In the genomic region with DNA sequence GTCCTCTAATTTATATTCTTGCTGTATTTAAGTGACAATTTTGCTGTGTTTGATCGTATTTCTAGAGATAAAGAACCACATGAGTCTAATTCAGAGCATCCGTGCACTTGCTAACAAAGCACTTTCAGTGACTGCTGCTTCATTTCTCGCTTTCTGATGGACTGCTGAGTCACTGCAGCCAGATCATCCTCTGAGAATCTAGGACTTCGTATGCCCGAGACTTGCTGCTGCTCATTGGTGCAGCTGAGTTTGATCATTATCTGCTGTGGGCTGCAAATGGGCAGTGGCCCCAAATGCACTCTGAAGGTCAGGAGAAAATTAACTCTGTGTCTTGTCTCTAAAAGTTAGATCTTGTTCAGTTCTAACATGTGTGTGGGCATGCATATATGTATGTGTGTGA, we compare ENCODE assay signal across 14 cellular contexts.
DNase-seq lines count a peak whose midpoint lies in the region; ATAC-seq and FAIRE-seq lines count a peak whose summit lies in the region.
"Had no signal": no experiment of that assay in that cellular context is flagged by ENCODE, and none has a peak within 500 bp of the region (broad histone marks: within the 10 kb centered on the region; RNA-seq: fewer than 3 reads in every experiment).

No MANE protein-coding gene starts in this region.

- FAIRE-seq in RCC 7860 (lab: Jason Lieb, UNC) = peak; percentile 52

- DNase-seq in DMS53 (lab: John Stamatoyannopoulos, UW) (peak; percentile 6), DMS53 treated with DMSO at 0.1 percent for 48 hours (lab: John Stamatoyannopoulos, UW; ENCODE audit: unreplicated experiment) (no peak), RCC 7860 (ENCODE audit: low spot score) (peak; percentile 28), globus pallidus (ENCODE audit: low spot score) (peak; percentile 5), superior temporal gyrus (ENCODE audit: extremely low spot score) (peak; percentile 47)
- no peak for DNase-seq in activated CD4-positive, alpha-beta T cell treated with anti-CD3 and anti-CD28 coated beads, Interleukin-2, amount 50 U/mL, for 1 hour
- DNase-seq: activated T-cell treated with anti-CD3 and anti-CD28 coated beads for 4 hours, Calu3, colonic mucosa, occipital lobe, PC-9, spleen had no signal

- ATAC-seq in HG02884 (IDR thresholded peaks at IDR 0.05; ENCODE audit: unreplicated experiment) = no peak
- no peak for ATAC-seq in GM21723 (IDR thresholded peaks at IDR 0.05; ENCODE audit: unreplicated experiment)

Comparison
In these comparisons a context has a peak if more than half of its experiments do, and no peak if none do; other contexts are left out.
1. DNase-seq: peak in DMS53 (single experiment), RCC 7860 (single experiment), globus pallidus (single experiment) and superior temporal gyrus (single experiment); none in DMS53 treated with DMSO at 0.1 percent for 48 hours (single experiment) and activated CD4-positive, alpha-beta T cell treated with anti-CD3 and anti-CD28 coated beads, Interleukin-2, amount 50 U/mL, for 1 hour (single experiment).